8 cellular contexts compared by ENCODE assay signal in genomic region chr2:38750011-38750792, GRCh38. TPM values are rescaled to one million over a fixed set of nuclear protein-coding genes. Genes with fewer than 3 reads are reported as not detected.
DNase-seq lines count a peak whose midpoint lies in the region; ATAC-seq and TF ChIP-seq lines count a peak whose summit lies in the region.

No MANE protein-coding gene starts in this region.

- H3K4me1 Mint-ChIP-seq in stimulated activated naive CD8-positive, alpha-beta T cell treated with anti-CD3 and anti-CD28 coated beads, Interleukin-15, Interleukin-2, amounts not matched to agents 100 ng/mL and 50 ng/mL, for 24 hours (ENCODE audit: low read depth), result peaks cover 67% of the 10 kb centered on the region

- TF ChIP-seq CTCF in epithelial cell of proximal tubule (conservative IDR thresholded peaks at IDR 0.05; ENCODE audit: low read depth, low read length), result no peak

- H3K9me3 Mint-ChIP-seq in stimulated activated naive CD8-positive, alpha-beta T cell treated with anti-CD3 and anti-CD28 coated beads, Interleukin-15, Interleukin-2, amounts not matched to agents 100 ng/mL and 50 ng/mL, for 24 hours, result no peaks in the 10 kb centered on the region

- peak; percentile 39 for ATAC-seq in GM21576 (IDR thresholded peaks at IDR 0.05; ENCODE audit: unreplicated experiment)

- H3K27me3 Mint-ChIP-seq in stimulated activated naive CD8-positive, alpha-beta T cell treated with anti-CD3 and anti-CD28 coated beads, Interleukin-15, Interleukin-2, amounts not matched to agents 100 ng/mL and 50 ng/mL, for 24 hours, result peaks cover 3% of the 10 kb centered on the region

- peak overlapping the region; percentile 99 for H3K4me3 Mint-ChIP-seq in stimulated activated naive CD8-positive, alpha-beta T cell treated with anti-CD3 and anti-CD28 coated beads, Interleukin-15, Interleukin-2, amounts not matched to agents 100 ng/mL and 50 ng/mL, for 24 hours

- H3K27ac Mint-ChIP-seq in stimulated activated naive CD8-positive, alpha-beta T cell treated with anti-CD3 and anti-CD28 coated beads, Interleukin-15, Interleukin-2, amounts not matched to agents 100 ng/mL and 50 ng/mL, for 24 hours, result peak overlapping the region; percentile 100

- DNase-seq in GM03348 (ENCODE audit: low spot score) (peak; percentile 85), LoVo (ENCODE audit: low spot score) (peak; percentile 29), epithelial cell of proximal tubule (ENCODE audit: low read depth) (no peak), myocyte (ENCODE audit: low read depth) (peak; percentile 53), NCI-H128 (lab: John Stamatoyannopoulos, UW; ENCODE audit: unreplicated experiment) (no peak)
- peak; percentile 79 for DNase-seq in activated CD8-positive, alpha-beta memory T cell treated with anti-CD3 and anti-CD28 coated beads, Interleukin-2, amount 50 U/mL, for 48 hours

- H3K4me3 ChIP-seq in epithelial cell of proximal tubule (ENCODE audit: low read depth, low read length), result peak overlapping the region; percentile 99

- peaks cover 61% of the 10 kb centered on the region for H3K36me3 Mint-ChIP-seq in stimulated activated naive CD8-positive, alpha-beta T cell treated with anti-CD3 and anti-CD28 coated beads, Interleukin-15, Interleukin-2, amounts not matched to agents 100 ng/mL and 50 ng/mL, for 24 hours (ENCODE audit: low read depth)

RNA-seq across cellular contexts. Expression of gene SRSF7, which starts 1.0 kb away (rescaled TPM):
- 215 and 226 TPM in 2 replicates for total RNA-seq in epithelial cell of proximal tubule
- total RNA-seq in myocyte, result 68.9 and 75.2 TPM in 2 replicates
- polyA plus RNA-seq in myocyte (2012), result 62.2 TPM

RNA-seq across cellular contexts. Expression of gene GEMIN6, which starts 27.8 kb away (rescaled TPM):
- total RNA-seq in epithelial cell of proximal tubule (7.4 and 11.1 TPM in 2 replicates), myocyte (7.9 and 8.2 TPM in 2 replicates)
- polyA plus RNA-seq in myocyte (2012), result 14.1 TPM

Comparison
In these comparisons a context has a peak if more than half of its experiments do, and no peak if none do; other contexts are left out.
1. DNase-seq: peak in GM03348 (single experiment), LoVo (single experiment), activated CD8-positive, alpha-beta memory T cell treated with anti-CD3 and anti-CD28 coated beads, Interleukin-2, amount 50 U/mL, for 48 hours (single experiment) and myocyte (single experiment); none in epithelial cell of proximal tubule (single experiment) and NCI-H128 (single experiment).